ENCODE assay signal across 9 cellular contexts in the genomic region with DNA sequence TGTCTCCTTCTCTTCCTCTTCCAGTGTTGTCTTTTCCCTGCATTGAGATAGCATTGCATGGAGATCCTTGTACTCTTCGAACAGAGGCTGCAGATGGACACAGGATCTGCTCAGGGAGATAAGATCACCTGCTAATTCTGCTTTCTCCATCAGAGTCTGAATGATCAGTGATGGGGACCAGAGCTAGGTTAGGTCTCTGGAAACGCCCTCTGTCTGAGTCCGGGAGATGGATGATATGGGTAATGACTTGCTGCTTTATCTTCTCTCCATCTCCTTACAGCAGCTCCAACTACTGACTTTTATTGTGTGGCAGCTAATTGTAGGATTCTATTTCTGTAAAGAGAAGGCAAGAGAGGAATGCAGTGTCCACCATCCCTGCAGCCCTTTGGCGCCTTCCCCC.
"Had no signal": no experiment of that assay in that cellular context is flagged by ENCODE, and none has a peak within 500 bp of the region (broad histone marks: within the 10 kb centered on the region; RNA-seq: fewer than 3 reads in every experiment).

No MANE protein-coding gene starts in this region.

- H3K4me1 Mint-ChIP-seq: IgD-negative memory B cell had no signal

- H3K4me1 ChIP-seq: HAP-1 had no signal

- H3K9ac ChIP-seq: GM23248 had no signal

- H3K27ac ChIP-seq: GM23248, HL-60 had no signal

- H3K9me3 ChIP-seq: HAP-1 had no signal

- H3K4me3 ChIP-seq: GM23248, HAP-1 had no signal

- H3K27me3 Mint-ChIP-seq: IgD-negative memory B cell had no signal

- H3K4me3 Mint-ChIP-seq: IgD-negative memory B cell had no signal

- ATAC-seq: HCT116, HepG2 had no signal

- H2AFZ ChIP-seq: GM23248 had no signal

- DNase-seq: GM23248, GOT3, H7, KBM-7 had no signal

- H3K36me3 ChIP-seq: HAP-1 had no signal
